In genomic region chr6:135722182-135722581, GRCh38 we compare ENCODE assay signal across 21 cellular contexts.
A peak's percentile ranks its signal among the peaks of the same experiment; 100 is the strongest.
DNase-seq lines count a peak whose midpoint lies in the region; ATAC-seq and TF ChIP-seq lines count a peak whose summit lies in the region.
"Had no signal": no experiment of that assay in that cellular context is flagged by ENCODE, and none has a peak within 500 bp of the region (broad histone marks: within the 10 kb centered on the region; RNA-seq: fewer than 3 reads in every experiment).

No MANE protein-coding gene starts in this region.

- peaks cover 8 to 38% (median 11%) of the 10 kb centered on the region in 8 donors for H3K9me3 Mint-ChIP-seq in CD4-positive, alpha-beta memory T cell

- peaks cover 8% of the 10 kb centered on the region for H3F3A ChIP-seq in PC-3 (ENCODE audit: low read length, unreplicated experiment)

- no TSS peak for BruUV-seq in PC-3 (replicated peaks; lab: Mats Ljungman, UMichigan)

- H3K27me3 ChIP-seq in PC-3 (ENCODE audit: low read length) = no peaks in the 10 kb centered on the region
- no peaks in the 10 kb centered on the region for H3K27me3 ChIP-seq in CD4-positive, alpha-beta memory T cell (ENCODE audit: insufficient read depth, low read length)
- H3K27me3 ChIP-seq: adrenal gland, esophagus squamous epithelium, heart right ventricle had no signal

- peaks cover 0 to 3% of the 10 kb centered on the region in 2 donors for H3K36me3 Mint-ChIP-seq in CD4-positive, alpha-beta memory T cell

- H3K36me3 ChIP-seq in PC-3 (ENCODE audit: low read depth, low read length) = no peaks in the 10 kb centered on the region; the same call in 1 of the 2 replicates
- no peaks in the 10 kb centered on the region for H3K36me3 ChIP-seq in CD4-positive, alpha-beta memory T cell (ENCODE audit: insufficient read depth, low read length)
- H3K36me3 ChIP-seq: adrenal gland, esophagus squamous epithelium, heart right ventricle, lower lobe of right lung, thoracic aorta had no signal

- peak overlapping the region; percentile 86 for H3K4me2 ChIP-seq in PC-3 (ENCODE audit: low read length)

- intact Hi-C loops in PC-3 (cut with micrococcal nuclease) = loop anchor here (5.0 kb wide), 1 partner anchor 40 kb away; no protein-coding TSS in a partner anchor
- intact Hi-C loops in CD4-positive, alpha-beta memory T cell (cut with micrococcal nuclease) = no loop called here

- peaks cover 6% of the 10 kb centered on the region; the same call in 1 of the 2 replicates for H3K9me3 ChIP-seq in PC-3 (ENCODE audit: low read length)
- H3K9me3 ChIP-seq in CD4-positive, alpha-beta memory T cell (ENCODE audit: control insufficient read depth in 1 of 2, low read length in 2 of 2) = no peaks in the 10 kb centered on the region
- H3K9me3 ChIP-seq: adrenal gland had no signal

- peaks cover 0 to 1% (median 0%) of the 10 kb centered on the region in 4 donors for H3K4me1 Mint-ChIP-seq in CD4-positive, alpha-beta memory T cell
- H3K4me1 Mint-ChIP-seq: activated CD8-positive, alpha-beta memory T cell treated with anti-CD3 and anti-CD28 coated beads, Interleukin-2, amount 10 ng/mL, durations not matched to agents 7 days and 5 days; B cell had no signal

- peak overlapping the region; percentile 100 for H3K27ac ChIP-seq in PC-3 (ENCODE audit: low read length)
- H3K27ac ChIP-seq in epithelial cell of prostate = peak overlapping the region; percentile 51
- no peak overlapping the region for H3K27ac ChIP-seq in CD4-positive, alpha-beta memory T cell (ENCODE audit: low read depth, low read length)
- H3K27ac ChIP-seq: adrenal gland, esophagus squamous epithelium, heart right ventricle, lower lobe of right lung, thoracic aorta had no signal

- H3K27ac Mint-ChIP-seq in CD4-positive, alpha-beta memory T cell = no peak overlapping the region
- H3K27ac Mint-ChIP-seq: activated CD8-positive, alpha-beta memory T cell treated with anti-CD3 and anti-CD28 coated beads, Interleukin-2, amount 10 ng/mL, durations not matched to agents 7 days and 5 days; B cell had no signal

- TF ChIP-seq CTCF in PC-3 (conservative IDR thresholded peaks at IDR 0.05; ENCODE audit: low read depth, low read length) = no peak

- H3K9ac ChIP-seq in PC-3 (ENCODE audit: low read length) = peak overlapping the region; percentile 83

- CTCF ChIA-PET in PC-3 (lab: Charles Lee) = interaction anchor here (0.6 to 1.1 kb wide), 2 partner anchors 216 to 502 kb away, joined by 3 read pairs; no protein-coding TSS in a partner anchor
- CTCF ChIA-PET in CD4-positive, alpha-beta memory T cell (lab: Charles Lee; ENCODE audit: partially characterized antibody) = interaction anchor here (1.2 kb wide), 1 partner anchor 187 kb away, joined by 4 read pairs; no protein-coding TSS in a partner anchor

- no peaks in the 10 kb centered on the region for H3K79me2 ChIP-seq in PC-3 (ENCODE audit: low read length)

- POLR2A ChIA-PET in PC-3 (lab: Charles Lee; ENCODE audit: unreplicated experiment) = interaction anchor here (0.6 kb wide), 1 partner anchor 50 kb away, joined by 5 read pairs; no protein-coding TSS in a partner anchor
- POLR2A ChIA-PET in CD4-positive, alpha-beta memory T cell (lab: Charles Lee; ENCODE audit: partially characterized antibody) = no interaction called here

- DNase-seq in ELR (ENCODE audit: low read depth) (peak; percentile 53), PC-3 (peak; percentile 79), epithelial cell of prostate (ENCODE audit: low read depth, low spot score) (peak; percentile 26), renal cortical epithelial cell (ENCODE audit: low read depth) (peak; percentile 9), NCI-H2107 (lab: John Stamatoyannopoulos, UW) (no peak)
- no peak for DNase-seq in activated CD4-positive, alpha-beta T cell treated with anti-CD3 and anti-CD28 coated beads for 1 hour
- DNase-seq in CD4-positive, alpha-beta memory T cell = no peak
- DNase-seq: activated CD4-positive, alpha-beta T cell treated with anti-CD3 and anti-CD28 coated beads for 4 hours; activated CD8-positive, alpha-beta memory T cell treated with anti-CD3 and anti-CD28 coated beads, Interleukin-2, amount 10 ng/mL, durations not matched to agents 7 days and 5 days; activated effector memory CD4-positive, alpha-beta T cell treated with Interleukin-2 at 50 U/mL for 16 hours; Caco-2; esophagus squamous epithelium; heart right ventricle; lower lobe of right lung; NCI-H1694; NCI-H2227 treated with DMSO at 0.1 percent for 48 hours; NCI-H82; right cardiac atrium had no signal

- H3K4me3 Mint-ChIP-seq in CD4-positive, alpha-beta memory T cell = no peak overlapping the region
- H3K4me3 Mint-ChIP-seq: activated CD8-positive, alpha-beta memory T cell treated with anti-CD3 and anti-CD28 coated beads, Interleukin-2, amount 10 ng/mL, durations not matched to agents 7 days and 5 days; B cell had no signal

- peak overlapping the region; percentile 51 for H3K4me3 ChIP-seq in PC-3 (ENCODE audit: low read length)
- no peak overlapping the region for H3K4me3 ChIP-seq in CD4-positive, alpha-beta memory T cell (ENCODE audit: low read length in 2 of 2)
- H3K4me3 ChIP-seq: adrenal gland, esophagus squamous epithelium, heart right ventricle, lower lobe of right lung, thoracic aorta had no signal

- ATAC-seq in PC-3 = peak; percentile 94
- ATAC-seq: activated CD8-positive, alpha-beta memory T cell treated with anti-CD3 and anti-CD28 coated beads, Interleukin-2, amount 10 ng/mL, durations not matched to agents 7 days and 5 days; heart right ventricle; right cardiac atrium had no signal

- no peaks in the 10 kb centered on the region for H4K20me1 ChIP-seq in PC-3 (ENCODE audit: low read length)

- no peaks in the 10 kb centered on the region for H3K9me2 ChIP-seq in PC-3 (replicated peaks; ENCODE audit: low read length)

- no peaks in the 10 kb centered on the region for H3K27me3 Mint-ChIP-seq in CD4-positive, alpha-beta memory T cell
- H3K27me3 Mint-ChIP-seq: B cell had no signal

- no peak overlapping the region for H2AFZ ChIP-seq in PC-3 (ENCODE audit: low read length)

- peaks cover 16% of the 10 kb centered on the region for H3K4me1 ChIP-seq in PC-3 (ENCODE audit: insufficient read depth, low read length)
- no peaks in the 10 kb centered on the region for H3K4me1 ChIP-seq in CD4-positive, alpha-beta memory T cell (ENCODE audit: insufficient read depth, low read length)
- H3K4me1 ChIP-seq: adrenal gland, Caco-2, heart right ventricle, lower lobe of right lung had no signal

Comparison
In these comparisons a context has a peak if more than half of its experiments do, and no peak if none do; other contexts are left out.
1. DNase-seq: peak in ELR (single experiment), PC-3 (single experiment), epithelial cell of prostate (single experiment) and renal cortical epithelial cell (single experiment); none in NCI-H2107 (single experiment), activated CD4-positive, alpha-beta T cell treated with anti-CD3 and anti-CD28 coated beads for 1 hour (single experiment) and CD4-positive, alpha-beta memory T cell (0 of 5).